Comparison of ENCODE assay signal across 19 cellular contexts in genomic region chr9:99021512-99021911, GRCh38.
"Had no signal": no experiment of that assay in that cellular context is flagged by ENCODE, and none has a peak within 500 bp of the region (broad histone marks: within the 10 kb centered on the region; RNA-seq: fewer than 3 reads in every experiment).

No MANE protein-coding gene starts in this region.

- DNase-seq: activated CD4-positive, CD25-positive, alpha-beta regulatory T cell treated with anti-CD3 and anti-CD28 coated beads, Interleukin-2, amount 50 U/mL, for 72 hours; caudate nucleus; colonic mucosa; effector CD4-positive, alpha-beta T cell; heart left ventricle; kidney glomerular epithelial cell; mucosa of descending colon; naive thymus-derived CD8-positive, alpha-beta T cell; spleen; stimulated activated CD4-positive, alpha-beta T cell treated with anti-CD3 and anti-CD28 coated beads, Interleukin-4, amount 100 ng/mL, for 4 hours; stimulated activated naive CD4-positive, alpha-beta T cell; SW 1271; T-helper 2 cell; testis; upper lobe of right lung had no signal

- H3K4me3 ChIP-seq: colonic mucosa, gastroesophageal sphincter, heart left ventricle, mucosa of descending colon, spleen, testis, upper lobe of right lung had no signal

- H3K27ac ChIP-seq: colonic mucosa, neutrophil, spleen, upper lobe of right lung, VCaP had no signal

- H3K4me1 ChIP-seq: colonic mucosa, spleen, upper lobe of right lung had no signal

- ATAC-seq: esophagus mucosa; gastroesophageal sphincter; heart left ventricle; mucosa of descending colon; naive thymus-derived CD8-positive, alpha-beta T cell; upper lobe of right lung had no signal

- H3K36me3 ChIP-seq: colonic mucosa, neutrophil, spleen, upper lobe of right lung had no signal

- H3K27me3 ChIP-seq: colonic mucosa, gastroesophageal sphincter, spleen, testis, upper lobe of right lung had no signal

- H3K9me3 ChIP-seq: colonic mucosa, gastroesophageal sphincter, heart left ventricle, mucosa of descending colon, neutrophil, spleen, testis, upper lobe of right lung had no signal
